Comparison of ENCODE assay signal across 9 cellular contexts in the genomic region with DNA sequence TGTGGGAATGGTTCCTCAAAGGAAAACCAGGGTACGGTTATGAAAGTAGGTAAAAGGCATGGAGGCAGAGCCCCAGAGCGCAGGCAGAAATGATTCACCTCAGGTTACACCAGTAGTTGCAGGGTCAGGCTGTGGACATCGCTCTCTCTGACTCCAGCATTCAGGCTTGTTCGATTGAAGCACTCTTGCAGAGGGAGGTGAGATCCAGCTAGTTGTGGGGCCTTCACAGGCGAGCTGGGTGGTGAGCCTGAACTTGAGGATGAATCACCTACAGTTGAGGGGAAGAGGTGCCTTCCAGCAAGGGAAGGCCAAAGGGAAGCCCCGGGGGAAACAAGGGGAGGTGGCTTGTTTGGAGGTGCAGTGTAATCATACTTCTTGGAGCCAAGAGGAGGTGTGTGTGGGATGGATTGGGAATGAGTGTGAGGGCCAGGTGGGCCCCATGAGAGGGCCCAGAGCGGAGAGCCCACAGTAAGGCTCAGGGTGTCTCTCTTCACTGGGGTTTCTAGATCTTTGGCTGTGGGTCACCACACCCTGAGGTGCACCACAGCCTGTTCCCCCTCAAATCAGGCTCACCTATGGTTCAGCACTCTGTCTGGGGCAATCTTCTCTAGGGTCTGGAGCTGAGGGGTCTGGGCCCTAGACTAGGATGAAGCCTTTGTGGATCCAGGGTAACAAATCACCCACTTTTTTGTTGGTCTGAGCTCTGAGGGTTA. TPM values are rescaled to one million over a fixed set of nuclear protein-coding genes. Genes with fewer than 3 reads are reported as not detected.
DNase-seq lines count a peak whose midpoint lies in the region; ATAC-seq and TF ChIP-seq lines count a peak whose summit lies in the region.
"Had no signal": no experiment of that assay in that cellular context is flagged by ENCODE, and none has a peak within 500 bp of the region (broad histone marks: within the 10 kb centered on the region; RNA-seq: fewer than 3 reads in every experiment).

No MANE protein-coding gene starts in this region.

- H3F3A ChIP-seq in MM.1S (ENCODE audit: insufficient read depth, low read length) = peaks cover 19% of the 10 kb centered on the region

- no peak overlapping the region for H3K4me2 ChIP-seq in MM.1S (ENCODE audit: low read depth, low read length)

- H3K9me2 ChIP-seq in MM.1S (replicated peaks; ENCODE audit: insufficient read depth, low read length) = no peaks in the 10 kb centered on the region

- H3K36me3 ChIP-seq in thoracic aorta (peaks cover 1% of the 10 kb centered on the region), MM.1S (replicated peaks; ENCODE audit: insufficient read depth, low read length) (peaks cover 6% of the 10 kb centered on the region)

- H4K20me1 ChIP-seq in MM.1S (ENCODE audit: insufficient read depth, low read length) = no peaks in the 10 kb centered on the region

- H3K9ac ChIP-seq in MM.1S (ENCODE audit: low read length) = no peak overlapping the region

- H3K27me3 Mint-ChIP-seq in activated CD4-positive, alpha-beta T cell treated with anti-CD3 and anti-CD28 coated beads, Interleukin-2, amount 10 ng/mL, durations not matched to agents 7 days and 5 days = no peaks in the 10 kb centered on the region
- no peaks in the 10 kb centered on the region for H3K27me3 Mint-ChIP-seq in activated T-helper 17 cell treated with anti-CD3 and anti-CD28 coated beads, Interleukin-2, amount 50 U/mL, for 72 hours

- H2AFZ ChIP-seq in MM.1S (ENCODE audit: low read length) = no peak overlapping the region

- H3K9me3 ChIP-seq in thoracic aorta = no peaks in the 10 kb centered on the region
- H3K9me3 ChIP-seq in MM.1S (replicated peaks; ENCODE audit: insufficient read depth, low read length) = no peaks in the 10 kb centered on the region
- H3K9me3 ChIP-seq: body of pancreas had no signal

- no peaks in the 10 kb centered on the region for H3K9me3 Mint-ChIP-seq in activated CD4-positive, alpha-beta T cell treated with anti-CD3 and anti-CD28 coated beads, Interleukin-2, amount 10 ng/mL, durations not matched to agents 7 days and 5 days
- H3K9me3 Mint-ChIP-seq in activated T-helper 17 cell treated with anti-CD3 and anti-CD28 coated beads, Interleukin-2, amount 50 U/mL, for 72 hours = no peaks in the 10 kb centered on the region

- DNase-seq in activated CD4-positive, alpha-beta T cell treated with anti-CD3 and anti-CD28 coated beads, Interleukin-2, amount 10 ng/mL, durations not matched to agents 7 days and 5 days = no peak
- no peak for DNase-seq in activated CD4-positive, alpha-beta T cell treated with anti-CD3 and anti-CD28 coated beads, Interleukin-2, amount 50 U/mL, for 4 hours
- DNase-seq in glomerular visceral epithelial cell (ENCODE audit: extremely low spot score) = peak; percentile 42
- DNase-seq in thoracic aorta (ENCODE audit: low spot score) = no peak
- DNase-seq in DMS 273 treated with DMSO at 0.1 percent for 48 hours (lab: John Stamatoyannopoulos, UW) = no peak
- no peak for DNase-seq in MM.1S
- DNase-seq in NK-92 treated with Interleukin-12 subunit alpha and Interleukin-12 subunit beta, amount 100 ng/mL, for 24 hours (lab: John Stamatoyannopoulos, UW) = no peak
- DNase-seq: body of pancreas had no signal

- ATAC-seq in activated T-helper 17 cell treated with anti-CD3 and anti-CD28 coated beads, Interleukin-2, amount 50 U/mL, for 72 hours (replicated peaks) = peak; percentile 38
- ATAC-seq in thoracic aorta (ENCODE audit: insufficient number of reproducible peaks, low FRiP score, low read depth) = no peak
- ATAC-seq: body of pancreas had no signal

- POLR2A ChIA-PET in activated CD4-positive, alpha-beta T cell treated with anti-CD3 and anti-CD28 coated beads, Interleukin-2, amount 10 ng/mL, durations not matched to agents 7 days and 5 days (lab: Charles Lee) = interaction anchor here (0.6 to 1.5 kb wide), 2 partner anchors 18 to 161 kb away, joined by 4 to 5 read pairs; no protein-coding TSS in a partner anchor

- TF ChIP-seq CTCF in thoracic aorta (IDR thresholded peaks at IDR 0.05) (no peak), MM.1S (IDR thresholded peaks at IDR 0.05; ENCODE audit: low read length) (no peak)

- no peak overlapping the region for H3K4me3 Mint-ChIP-seq in activated CD4-positive, alpha-beta T cell treated with anti-CD3 and anti-CD28 coated beads, Interleukin-2, amount 10 ng/mL, durations not matched to agents 7 days and 5 days
- no peak overlapping the region for H3K4me3 Mint-ChIP-seq in activated T-helper 17 cell treated with anti-CD3 and anti-CD28 coated beads, Interleukin-2, amount 50 U/mL, for 72 hours

- H3K27ac ChIP-seq in thoracic aorta = peak overlapping the region; percentile 70 to 81
- H3K27ac ChIP-seq in MM.1S (ENCODE audit: low read length) = no peak overlapping the region

- H3K27me3 ChIP-seq in thoracic aorta (replicated peaks; ENCODE audit: insufficient read depth) = no peaks in the 10 kb centered on the region
- H3K27me3 ChIP-seq in MM.1S (replicated peaks; ENCODE audit: insufficient read depth, low read length) = no peaks in the 10 kb centered on the region
- H3K27me3 ChIP-seq: body of pancreas had no signal

- no peak overlapping the region for H3K4me3 ChIP-seq in thoracic aorta
- no peak overlapping the region for H3K4me3 ChIP-seq in MM.1S (ENCODE audit: low read length)
- H3K4me3 ChIP-seq: body of pancreas had no signal

- peaks cover 29% of the 10 kb centered on the region for H3K36me3 Mint-ChIP-seq in activated CD4-positive, alpha-beta T cell treated with anti-CD3 and anti-CD28 coated beads, Interleukin-2, amount 10 ng/mL, durations not matched to agents 7 days and 5 days (ENCODE audit: low read depth)
- H3K36me3 Mint-ChIP-seq in activated T-helper 17 cell treated with anti-CD3 and anti-CD28 coated beads, Interleukin-2, amount 50 U/mL, for 72 hours (ENCODE audit: low read depth) = peaks cover 55% of the 10 kb centered on the region

- peaks cover 94% of the 10 kb centered on the region for H3K79me2 ChIP-seq in MM.1S (ENCODE audit: low read length)

- H3K27ac Mint-ChIP-seq in activated CD4-positive, alpha-beta T cell treated with anti-CD3 and anti-CD28 coated beads, Interleukin-2, amount 10 ng/mL, durations not matched to agents 7 days and 5 days = peak overlapping the region; percentile 48
- H3K27ac Mint-ChIP-seq in activated T-helper 17 cell treated with anti-CD3 and anti-CD28 coated beads, Interleukin-2, amount 50 U/mL, for 72 hours = peak overlapping the region; percentile 75

- H3K4me1 ChIP-seq in thoracic aorta (ENCODE audit: control insufficient read depth in 1 of 2, low read depth in 2 of 2) (peaks cover 26 to 68% of the 10 kb centered on the region in 2 donors), MM.1S (ENCODE audit: low read length) (peaks cover 19% of the 10 kb centered on the region)

- CTCF ChIA-PET in activated CD4-positive, alpha-beta T cell treated with anti-CD3 and anti-CD28 coated beads, Interleukin-2, amount 10 ng/mL, durations not matched to agents 7 days and 5 days (lab: Charles Lee) = interaction anchor here (0.6 to 1.7 kb wide), 2 partner anchors 9 to 19 kb away, joined by 3 to 10 read pairs; no protein-coding TSS in a partner anchor

- peaks cover 21% of the 10 kb centered on the region for H3K4me1 Mint-ChIP-seq in activated CD4-positive, alpha-beta T cell treated with anti-CD3 and anti-CD28 coated beads, Interleukin-2, amount 10 ng/mL, durations not matched to agents 7 days and 5 days
- peaks cover 5% of the 10 kb centered on the region for H3K4me1 Mint-ChIP-seq in activated T-helper 17 cell treated with anti-CD3 and anti-CD28 coated beads, Interleukin-2, amount 50 U/mL, for 72 hours

RNA-seq across cellular contexts. Expression of a gene that starts 23.1 kb away (rescaled TPM):
- 10 to 100 TPM; 61.2 to 61.5 TPM for total RNA-seq in activated CD4-positive, alpha-beta T cell treated with anti-CD3 and anti-CD28 coated beads, Interleukin-2, amount 10 ng/mL, durations not matched to agents 7 days and 5 days
- 10 to 100 TPM; 45.2 to 62.1 TPM for total RNA-seq in activated T-helper 17 cell treated with anti-CD3 and anti-CD28 coated beads, Interleukin-2, amount 50 U/mL, for 72 hours
- total RNA-seq in thoracic aorta = 10 to 100 TPM; 39.3 to 45.7 TPM

RNA-seq across cellular contexts. Expression of a gene that starts 48.5 kb away (rescaled TPM):
- 10 to 100 TPM; 48.3 to 52.6 TPM for total RNA-seq in activated CD4-positive, alpha-beta T cell treated with anti-CD3 and anti-CD28 coated beads, Interleukin-2, amount 10 ng/mL, durations not matched to agents 7 days and 5 days
- total RNA-seq in activated T-helper 17 cell treated with anti-CD3 and anti-CD28 coated beads, Interleukin-2, amount 50 U/mL, for 72 hours = 10 to 100 TPM; 37.1 to 63.1 TPM
- total RNA-seq in thoracic aorta = 100 to 1,000 TPM in 1 of 2 donors, 10 to 100 TPM in 1; 79.9 to 127 TPM
